ENCODE assay signal across 25 cellular contexts in the genomic region with DNA sequence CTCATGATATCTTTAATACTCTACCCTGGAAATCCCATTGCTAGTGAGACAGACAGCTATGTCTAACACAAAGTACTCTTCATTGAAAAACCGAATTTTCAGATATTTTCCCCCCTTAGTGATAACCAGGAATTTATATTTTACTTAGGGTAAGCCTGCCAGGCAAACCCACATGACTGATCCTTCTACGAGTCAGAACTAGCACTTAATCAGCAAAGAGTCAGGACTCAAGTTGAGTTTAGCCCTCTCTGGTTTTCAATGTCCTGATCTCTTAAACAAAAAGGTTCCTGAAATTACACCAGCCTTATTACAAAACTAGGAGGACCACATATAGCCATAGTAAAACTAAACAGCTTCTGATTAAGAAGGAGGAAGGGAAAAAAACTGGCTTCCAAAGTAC. TPM values are rescaled to one million over a fixed set of nuclear protein-coding genes. Genes with fewer than 3 reads are reported as not detected.
A peak's percentile ranks its signal among the peaks of the same experiment; 100 is the strongest.
DNase-seq lines count a peak whose midpoint lies in the region; ATAC-seq and TF ChIP-seq lines count a peak whose summit lies in the region.
"Had no signal": no experiment of that assay in that cellular context is flagged by ENCODE, and none has a peak within 500 bp of the region (broad histone marks: within the 10 kb centered on the region; RNA-seq: fewer than 3 reads in every experiment).

No MANE protein-coding gene starts in this region.

- H3K27me3 ChIP-seq in GM23248 (replicated peaks; ENCODE audit: insufficient read depth): no peaks in the 10 kb centered on the region
- H3K27me3 ChIP-seq in SJCRH30: no peaks in the 10 kb centered on the region
- H3K27me3 ChIP-seq in osteoblast (ENCODE audit: insufficient read depth, low read length): no peaks in the 10 kb centered on the region
- no peaks in the 10 kb centered on the region for H3K27me3 ChIP-seq in CD8-positive, alpha-beta memory T cell (ENCODE audit: insufficient read depth, low read length, poor library complexity, severe bottlenecking)
- H3K27me3 ChIP-seq: BLaER1 treated with 17β-estradiol and CSF1 and Interleukin-3, amounts not matched to agents 10 nM and 100 nM; brain microvascular endothelial cell; ovary; suprapubic skin; uterus had no signal

- H3K4me3 ChIP-seq in GM23248 (no peak overlapping the region), SJCRH30 (no peak overlapping the region), fibroblast of the aortic adventitia (ENCODE audit: low read depth, low read length) (no peak overlapping the region), osteoblast (ENCODE audit: insufficient read depth, low read length) (no peak overlapping the region)
- no peak overlapping the region for H3K4me3 ChIP-seq in CD8-positive, alpha-beta memory T cell (ENCODE audit: low read length)
- H3K4me3 ChIP-seq: BLaER1 treated with 17β-estradiol and CSF1 and Interleukin-3, amounts not matched to agents 10 nM and 100 nM; lung; ovary; suprapubic skin; uterus had no signal

- no peaks in the 10 kb centered on the region for H3K9me3 Mint-ChIP-seq in activated T-helper 17 cell treated with anti-CD3 and anti-CD28 coated beads, Interleukin-2, amount 50 U/mL, for 72 hours
- H3K9me3 Mint-ChIP-seq in CD8-positive, alpha-beta memory T cell: peaks cover 0 to 3% (median 0%) of the 10 kb centered on the region in 5 donors

- H3K9me3 ChIP-seq in GM23248 (ENCODE audit: low read depth) (no peaks in the 10 kb centered on the region), SJCRH30 (replicated peaks) (no peaks in the 10 kb centered on the region), osteoblast (ENCODE audit: low read depth, low read length) (no peaks in the 10 kb centered on the region)
- H3K9me3 ChIP-seq in CD8-positive, alpha-beta memory T cell (ENCODE audit: low read length): no peaks in the 10 kb centered on the region
- H3K9me3 ChIP-seq: ovary, suprapubic skin, uterus had no signal

- TF ChIP-seq CTCF in fibroblast of the aortic adventitia (IDR thresholded peaks at IDR 0.05; ENCODE audit: insufficient read depth, low read length) (no peak), osteoblast (IDR thresholded peaks at IDR 0.05; ENCODE audit: extremely low read depth, low read depth, low read length) (no peak)

- H3K27ac ChIP-seq in GM23248 (peak overlapping the region; percentile 4; the same call in 1 of the 2 replicates), SJCRH30 (peak overlapping the region; percentile 1; the same call in 1 of the 2 replicates), osteoblast (ENCODE audit: low read depth, low read length) (peak overlapping the region; percentile 37)
- H3K27ac ChIP-seq in CD8-positive, alpha-beta memory T cell (ENCODE audit: low read depth, low read length): no peak overlapping the region
- H3K27ac ChIP-seq: BLaER1 treated with 17β-estradiol and CSF1 and Interleukin-3, amounts not matched to agents 10 nM and 100 nM; brain microvascular endothelial cell; HL-60; ovary; suprapubic skin; uterus; VCaP had no signal

- H3K79me2 ChIP-seq in GM23248 (ENCODE audit: insufficient read depth) (peaks cover 100% of the 10 kb centered on the region), osteoblast (ENCODE audit: insufficient read depth, low read length) (peaks cover 98% of the 10 kb centered on the region)

- H3K9ac ChIP-seq in GM23248: no peak overlapping the region; the same call in 1 of the 2 replicates
- H3K9ac ChIP-seq: BLaER1 treated with 17β-estradiol and CSF1 and Interleukin-3, amounts not matched to agents 10 nM and 100 nM had no signal

- H3K4me1 Mint-ChIP-seq in activated T-helper 17 cell treated with anti-CD3 and anti-CD28 coated beads, Interleukin-2, amount 50 U/mL, for 72 hours: no peaks in the 10 kb centered on the region
- no peaks in the 10 kb centered on the region for H3K4me1 Mint-ChIP-seq in CD8-positive, alpha-beta memory T cell
- H3K4me1 Mint-ChIP-seq: stimulated activated memory B cell treated with anti-CD40 and anti-IgM and Interleukin-4, amounts not matched to agents 10 μg/mL and 1 μg/mL and 100 μg/mL, for 72 hours had no signal

- DNase-seq in GM23248 (peak; percentile 38), SJCRH30 (no peak), fibroblast of the aortic adventitia (ENCODE audit: low read depth) (peak; percentile 28), osteoblast (ENCODE audit: insufficient read length, low spot score, missing footprints) (no peak), pons (ENCODE audit: low spot score) (no peak)
- DNase-seq in CD8-positive, alpha-beta memory T cell: no peak
- DNase-seq: activated CD8-positive, alpha-beta memory T cell treated with anti-CD3 and anti-CD28 coated beads, Interleukin-2, amount 50 U/mL, for 48 hours; activated effector memory CD4-positive, alpha-beta T cell treated with Interleukin-2 at 50 U/mL for 16 hours; brain microvascular endothelial cell; foreskin melanocyte; hippocampal formation; NCI-H1436; NCI-H510A treated with DMSO at 0.1 percent for 48 hours; ovary; stimulated activated CD4-positive, alpha-beta T cell treated with anti-CD3 and anti-CD28 coated beads, Interleukin-2, amount 100 ng/mL, for 24 hours; uterus had no signal

- no peak overlapping the region for H2AFZ ChIP-seq in GM23248
- H2AFZ ChIP-seq in osteoblast (ENCODE audit: low read length): no peak overlapping the region

- no peak overlapping the region for H3K27ac Mint-ChIP-seq in activated T-helper 17 cell treated with anti-CD3 and anti-CD28 coated beads, Interleukin-2, amount 50 U/mL, for 72 hours
- no peak overlapping the region for H3K27ac Mint-ChIP-seq in CD8-positive, alpha-beta memory T cell
- H3K27ac Mint-ChIP-seq: stimulated activated memory B cell treated with anti-CD40 and anti-IgM and Interleukin-4, amounts not matched to agents 10 μg/mL and 1 μg/mL and 100 μg/mL, for 72 hours had no signal

- H3K4me2 ChIP-seq in GM23248 (ENCODE audit: unreplicated experiment) (no peak overlapping the region), osteoblast (ENCODE audit: insufficient read depth, low read length) (no peak overlapping the region)
- H3K4me2 ChIP-seq: BLaER1 treated with 17β-estradiol and CSF1 and Interleukin-3, amounts not matched to agents 10 nM and 100 nM had no signal

- no peaks in the 10 kb centered on the region for H3K9me2 ChIP-seq in GM23248 (ENCODE audit: insufficient read depth)

- H3K4me1 ChIP-seq in GM23248 (ENCODE audit: insufficient read depth) (peaks cover 10% of the 10 kb centered on the region; the same call in 1 of the 2 replicates), SJCRH30 (peaks cover 22% of the 10 kb centered on the region), osteoblast (ENCODE audit: insufficient read depth, low read length) (peaks cover 14% of the 10 kb centered on the region)
- H3K4me1 ChIP-seq in CD8-positive, alpha-beta memory T cell (ENCODE audit: insufficient read depth, low read length): no peaks in the 10 kb centered on the region

- H3K36me3 ChIP-seq in GM23248 (ENCODE audit: low read depth) (0 out of 2 replicates have a peak, but pooled peaks cover 4% of the 10 kb centered on the region), SJCRH30 (peaks cover 19% of the 10 kb centered on the region), osteoblast (ENCODE audit: insufficient read depth, low read length) (peaks cover 6% of the 10 kb centered on the region)
- H3K36me3 ChIP-seq in CD8-positive, alpha-beta memory T cell (ENCODE audit: insufficient read depth, low read length): no peaks in the 10 kb centered on the region
- H3K36me3 ChIP-seq: brain microvascular endothelial cell, ovary, suprapubic skin, uterus had no signal

- no peaks in the 10 kb centered on the region for H3K36me3 Mint-ChIP-seq in activated T-helper 17 cell treated with anti-CD3 and anti-CD28 coated beads, Interleukin-2, amount 50 U/mL, for 72 hours (ENCODE audit: low read depth)
- peaks cover 0 to 4% (median 0%) of the 10 kb centered on the region in 3 donors for H3K36me3 Mint-ChIP-seq in CD8-positive, alpha-beta memory T cell
- H3K36me3 Mint-ChIP-seq: stimulated activated memory B cell treated with anti-CD40 and anti-IgM and Interleukin-4, amounts not matched to agents 10 μg/mL and 1 μg/mL and 100 μg/mL, for 72 hours had no signal

- H3K27me3 Mint-ChIP-seq in activated T-helper 17 cell treated with anti-CD3 and anti-CD28 coated beads, Interleukin-2, amount 50 U/mL, for 72 hours: peaks cover 9% of the 10 kb centered on the region
- H3K27me3 Mint-ChIP-seq in CD8-positive, alpha-beta memory T cell: peaks cover 2 to 19% of the 10 kb centered on the region in 2 donors
- H3K27me3 Mint-ChIP-seq: stimulated activated memory B cell treated with anti-CD40 and anti-IgM and Interleukin-4, amounts not matched to agents 10 μg/mL and 1 μg/mL and 100 μg/mL, for 72 hours had no signal

- CTCF ChIA-PET in CD8-positive, alpha-beta memory T cell (lab: Charles Lee): no interaction called here

- WGBS in GM23248 (ENCODE audit: low coverage in 1 of 2, low lambda C conversion rate in 2 of 2, missing lambda C conversion rate in 2 of 2), 2 experiments: 50 to 61% methylated on average over 2 of the region's 2 CpGs

- peaks cover 14% of the 10 kb centered on the region for H3F3A ChIP-seq in GM23248 (ENCODE audit: insufficient read depth)

- no peaks in the 10 kb centered on the region; the same call in none of the 2 replicates for H4K20me1 ChIP-seq in GM23248 (ENCODE audit: insufficient read depth)
- peaks cover 76% of the 10 kb centered on the region for H4K20me1 ChIP-seq in osteoblast (ENCODE audit: insufficient read depth, low read length)
- H4K20me1 ChIP-seq: BLaER1 treated with 17β-estradiol and CSF1 and Interleukin-3, amounts not matched to agents 10 nM and 100 nM had no signal

- ATAC-seq in GM21360 (IDR thresholded peaks at IDR 0.05; ENCODE audit: unreplicated experiment): no peak
- no peak for ATAC-seq in activated T-helper 17 cell treated with anti-CD3 and anti-CD28 coated beads, Interleukin-2, amount 50 U/mL, for 72 hours (replicated peaks)
- ATAC-seq: stimulated activated memory B cell treated with anti-CD40 and anti-IgM and Interleukin-4, amounts not matched to agents 10 μg/mL and 1 μg/mL and 100 μg/mL, for 72 hours had no signal

- POLR2A ChIA-PET in CD8-positive, alpha-beta memory T cell (lab: Charles Lee): no interaction called here

- H3K4me3 Mint-ChIP-seq in activated T-helper 17 cell treated with anti-CD3 and anti-CD28 coated beads, Interleukin-2, amount 50 U/mL, for 72 hours: no peak overlapping the region
- H3K4me3 Mint-ChIP-seq in CD8-positive, alpha-beta memory T cell: no peak overlapping the region
- H3K4me3 Mint-ChIP-seq: stimulated activated memory B cell treated with anti-CD40 and anti-IgM and Interleukin-4, amounts not matched to agents 10 μg/mL and 1 μg/mL and 100 μg/mL, for 72 hours had no signal

- in situ Hi-C loops in GM23248 (cut with MboI): no loop called here

RNA-seq across cellular contexts. Expression of a gene that starts 56.8 kb away (rescaled TPM):
- total RNA-seq in GM23248 (2014; rRNA removed; shearing (Covaris generic)): 113 and 125 TPM in 2 replicates
- polyA plus RNA-seq in GM23248 (2016; fragmentation: Nextera tagmentation; extraction: Ambion mirVana): 35.5 and 40.1 TPM in 2 replicates
- total RNA-seq in SJCRH30 (2014; rRNA removed; shearing (Covaris generic)): 206 and 246 TPM in 2 replicates
- total RNA-seq in fibroblast of the aortic adventitia (ENCODE audit: low replicate concordance) (131 and 148 TPM in 2 replicates), osteoblast (344 and 453 TPM in 2 replicates)
- total RNA-seq in activated T-helper 17 cell treated with anti-CD3 and anti-CD28 coated beads, Interleukin-2, amount 50 U/mL, for 72 hours: under 1 TPM in 1 of 2 donors, not detected in 1; 0.08 TPM
- under 1 TPM; 0.53 TPM for total RNA-seq in CD8-positive, alpha-beta memory T cell
- polyA plus RNA-seq in CD8-positive, alpha-beta memory T cell: not detected
- total RNA-seq: T-helper 2 cell treated with Interferon-gamma antibody and Interleukin-4, amounts not matched to agents 100 ng/mL and 5 ng/mL, for 36 hours had no signal

Comparison
In these comparisons a context has a peak if more than half of its experiments do, and no peak if none do; other contexts are left out.
1. DNase-seq: peak in GM23248 (single experiment) and fibroblast of the aortic adventitia (single experiment); none in SJCRH30 (0 of 2), osteoblast (single experiment), pons (single experiment) and CD8-positive, alpha-beta memory T cell (0 of 5).
2. RNA of a gene that starts 56.8 kb away (total RNA-seq): 344 to 453 TPM in osteoblast, 206 to 246 TPM in SJCRH30, 131 to 148 TPM in fibroblast of the aortic adventitia and 113 to 125 TPM in GM23248; 0.53 TPM in CD8-positive, alpha-beta memory T cell and 0.08 TPM in activated T-helper 17 cell treated with anti-CD3 and anti-CD28 coated beads, Interleukin-2, amount 50 U/mL, for 72 hours; every median in the first group is over 10 times any median in the second.